Comparison of ENCODE assay signal across 23 cellular contexts in the genomic region with DNA sequence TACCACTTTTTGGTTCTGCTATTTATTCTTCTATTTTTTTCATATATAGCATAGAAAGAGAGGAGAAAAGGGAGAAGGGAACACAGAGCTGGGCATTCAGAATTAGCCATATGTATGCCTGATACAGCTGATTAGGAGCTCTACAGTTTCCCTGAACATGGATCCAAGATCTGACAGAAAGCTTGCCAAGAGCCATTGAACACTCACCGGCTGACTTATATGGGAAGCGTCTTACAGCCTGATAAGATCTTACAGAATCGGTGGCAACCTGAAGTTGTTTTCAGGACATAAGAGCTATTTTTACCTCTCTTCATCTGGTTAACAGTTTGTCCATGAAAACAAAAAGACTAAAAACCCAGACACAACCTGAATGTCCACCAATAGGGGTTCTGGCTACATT. TPM values are rescaled to one million over a fixed set of nuclear protein-coding genes. Genes with fewer than 3 reads are reported as not detected.
A peak's percentile ranks its signal among the peaks of the same experiment; 100 is the strongest.
DNase-seq lines count a peak whose midpoint lies in the region; ATAC-seq and TF ChIP-seq lines count a peak whose summit lies in the region.
"Had no signal": no experiment of that assay in that cellular context is flagged by ENCODE, and none has a peak within 500 bp of the region (broad histone marks: within the 10 kb centered on the region; RNA-seq: fewer than 3 reads in every experiment).

No MANE protein-coding gene starts in this region.

- TF ChIP-seq POLR2A in thyroid gland (IDR thresholded peaks at IDR 0.05), result no peak

- peaks cover 0 to 4% of the 10 kb centered on the region in 2 donors for H3K36me3 Mint-ChIP-seq in activated naive CD4-positive, alpha-beta T cell treated with anti-CD3 and anti-CD28 coated beads, Interleukin-2, amount 50 U/mL, for 72 hours
- H3K36me3 Mint-ChIP-seq: stimulated activated naive B cell treated with anti-CD40 and anti-IgM and Interleukin-4, amounts not matched to agents 10 μg/mL and 1 μg/mL and 100 μg/mL, for 72 hours had no signal

- intact Hi-C loops in left ventricle myocardium inferior (cut with micrococcal nuclease), result no loop called here
- intact Hi-C loops in right cardiac atrium (cut with DNase I), result no loop called here
- intact Hi-C loops in thyroid gland (cut with DNase I), result no loop called here

- H3K27ac Mint-ChIP-seq in activated naive CD4-positive, alpha-beta T cell treated with anti-CD3 and anti-CD28 coated beads, Interleukin-2, amount 50 U/mL, for 72 hours, result no peak overlapping the region
- H3K27ac Mint-ChIP-seq: naive thymus-derived CD4-positive, alpha-beta T cell; stimulated activated naive B cell treated with anti-CD40 and anti-IgM and Interleukin-4, amounts not matched to agents 10 μg/mL and 1 μg/mL and 100 μg/mL, for 72 hours had no signal

- H3K9me3 ChIP-seq in left ventricle myocardium inferior (replicated peaks) (no peaks in the 10 kb centered on the region), right cardiac atrium (ENCODE audit: control insufficient read depth, low read length) (no peaks in the 10 kb centered on the region), thyroid gland (no peaks in the 10 kb centered on the region)
- H3K9me3 ChIP-seq: breast epithelium, spleen had no signal

- peak overlapping the region; percentile 3 for H3K27ac ChIP-seq in left ventricle myocardium inferior (replicated peaks)
- no peak overlapping the region for H3K27ac ChIP-seq in right cardiac atrium (ENCODE audit: low read length)
- peak overlapping the region in 2 of 3 donors; percentile 4 to 71 for H3K27ac ChIP-seq in thyroid gland
- H3K27ac ChIP-seq: breast epithelium, C4-2B, SK-N-MC, spleen had no signal

- no peak overlapping the region for H3K4me3 ChIP-seq in left ventricle myocardium inferior
- H3K4me3 ChIP-seq in right cardiac atrium (ENCODE audit: low read length), result no peak overlapping the region
- no peak overlapping the region for H3K4me3 ChIP-seq in thyroid gland (replicated peaks in 1 of 3)
- H3K4me3 ChIP-seq: breast epithelium, SK-N-MC, spleen had no signal

- H3K27me3 ChIP-seq in left ventricle myocardium inferior (ENCODE audit: low read depth), result no peaks in the 10 kb centered on the region
- H3K27me3 ChIP-seq in right cardiac atrium (ENCODE audit: control insufficient read depth, insufficient read depth), result no peaks in the 10 kb centered on the region
- no peaks in the 10 kb centered on the region for H3K27me3 ChIP-seq in thyroid gland
- H3K27me3 ChIP-seq: breast epithelium, spleen had no signal

- H3K36me3 ChIP-seq in left ventricle myocardium inferior (no peaks in the 10 kb centered on the region), thyroid gland (no peaks in the 10 kb centered on the region)
- H3K36me3 ChIP-seq: breast epithelium, spleen had no signal

- H3K4me1 ChIP-seq in left ventricle myocardium inferior (peaks cover 26% of the 10 kb centered on the region), right cardiac atrium (ENCODE audit: control insufficient read depth, insufficient read depth, low read length) (peaks cover 4% of the 10 kb centered on the region), thyroid gland (peaks cover 10 to 11% of the 10 kb centered on the region in 2 donors)
- H3K4me1 ChIP-seq: breast epithelium, spleen had no signal

- WGBS in right cardiac atrium, result 17% methylated on average over 3 of the region's 3 CpGs
- WGBS in thyroid gland, 2 donors, result 13 to 21% methylated on average over 3 of the region's 3 CpGs

- TF ChIP-seq CTCF in left ventricle myocardium inferior (IDR thresholded peaks at IDR 0.05; ENCODE audit: borderline replicate concordance) (no peak), thyroid gland (IDR thresholded peaks at IDR 0.05) (no peak)

- no peaks in the 10 kb centered on the region for H3K9me3 Mint-ChIP-seq in activated naive CD4-positive, alpha-beta T cell treated with anti-CD3 and anti-CD28 coated beads, Interleukin-2, amount 50 U/mL, for 72 hours
- H3K9me3 Mint-ChIP-seq: activated T-cell treated with anti-CD3 and anti-CD28 coated beads, Interleukin-2, amount 50 U/mL, for 4 hours; naive thymus-derived CD4-positive, alpha-beta T cell had no signal

- ATAC-seq in right cardiac atrium, result no peak
- no peak for ATAC-seq in activated naive CD4-positive, alpha-beta T cell treated with anti-CD3 and anti-CD28 coated beads, Interleukin-2, amount 50 U/mL, for 72 hours
- ATAC-seq: activated T-cell treated with anti-CD3 and anti-CD28 coated beads, Interleukin-2, amount 50 U/mL, for 4 hours; naive thymus-derived CD4-positive, alpha-beta T cell; stimulated activated naive B cell treated with anti-CD40 and anti-IgM and Interleukin-4, amounts not matched to agents 10 μg/mL and 1 μg/mL and 100 μg/mL, for 72 hours had no signal

- DNase-seq in left ventricle myocardium inferior, result no peak
- DNase-seq in right cardiac atrium, result no peak
- peak; percentile 12 for DNase-seq in M059J (ENCODE audit: low read depth)
- DNase-seq in dermis blood vessel endothelial cell, result peak; percentile 18
- no peak for DNase-seq in thyroid gland
- DNase-seq in DMS153 (lab: John Stamatoyannopoulos, UW), result no peak
- no peak for DNase-seq in middle frontal gyrus (ENCODE audit: extremely low spot score, low spot score)
- no peak for DNase-seq in activated naive CD4-positive, alpha-beta T cell treated with anti-CD3 and anti-CD28 coated beads, Interleukin-2, amount 50 U/mL, for 72 hours (ENCODE audit: low spot score in 2 of 2)
- DNase-seq: ACHN; activated CD4-positive, alpha-beta T cell treated with anti-CD3 and anti-CD28 coated beads for 48 hours; activated naive CD4-positive, alpha-beta T cell treated with Interleukin-2 at 50 U/mL for 16 hours; activated T-cell treated with anti-CD3 and anti-CD28 coated beads, Interleukin-2, amount 50 U/mL, for 4 hours; amniotic stem cell; Calu3; MV-4-11; naive thymus-derived CD4-positive, alpha-beta T cell; occipital lobe; spleen; stimulated activated CD4-positive, alpha-beta T cell treated with anti-CD3 and anti-CD28 coated beads, Interleukin-4, amount 100 ng/mL, for 1 hour; stimulated activated naive B cell treated with anti-CD40 and anti-IgM and Interleukin-4, amounts not matched to agents 10 μg/mL and 1 μg/mL and 100 μg/mL, for 72 hours had no signal

RNA-seq across cellular contexts. Expression of a gene that starts 22.0 kb away (rescaled TPM):
- total RNA-seq in left ventricle myocardium inferior (10.1 TPM), right cardiac atrium (10 to 100 TPM in 2 of 4 donors, 1 to 10 TPM in 2; 8.7 to 10.4 (median 9.5) TPM), dermis blood vessel endothelial cell (4.3 and 5.3 TPM in 2 replicates), thyroid gland (10 to 100 TPM in 3 of 4 donors, 1 to 10 TPM in 1; 7.7 to 16.1 (median 15.7) TPM)
- 4.1 TPM for polyA plus RNA-seq in right cardiac atrium
- total RNA-seq in M059J (2014; rRNA removed; shearing (Covaris generic)), result 1.5 and 2.9 TPM in 2 replicates
- 1 to 10 TPM; 6.8 to 7.3 TPM for total RNA-seq in activated naive CD4-positive, alpha-beta T cell treated with anti-CD3 and anti-CD28 coated beads, Interleukin-2, amount 50 U/mL, for 72 hours

RNA-seq across cellular contexts. Expression of a gene that starts 48.1 kb away (rescaled TPM):
- total RNA-seq in left ventricle myocardium inferior (8.7 TPM), right cardiac atrium (1 to 10 TPM; 4.8 to 9.7 (median 6.4) TPM), dermis blood vessel endothelial cell (1.3 and 2.0 TPM in 2 replicates), thyroid gland (10 to 100 TPM; 17.3 to 21.5 (median 20.0) TPM)
- polyA plus RNA-seq in right cardiac atrium, result 2.9 TPM
- 0.02 and 0.42 TPM in 2 replicates for total RNA-seq in M059J (2014; rRNA removed; shearing (Covaris generic))
- total RNA-seq in activated naive CD4-positive, alpha-beta T cell treated with anti-CD3 and anti-CD28 coated beads, Interleukin-2, amount 50 U/mL, for 72 hours, result 1 to 10 TPM in 1 of 2 donors, under 1 TPM in 1; 0.43 to 1.2 TPM

Comparison
In these comparisons a context has a peak if more than half of its experiments do, and no peak if none do; other contexts are left out.
1. DNase-seq: peak in M059J (single experiment) and dermis blood vessel endothelial cell (single experiment); none in left ventricle myocardium inferior (single experiment), right cardiac atrium (0 of 3), thyroid gland (0 of 2), DMS153 (single experiment), middle frontal gyrus (single experiment) and activated naive CD4-positive, alpha-beta T cell treated with anti-CD3 and anti-CD28 coated beads, Interleukin-2, amount 50 U/mL, for 72 hours (0 of 2).